17 cellular contexts compared by ENCODE assay signal in genomic region chr2:236715511-236715961, GRCh38.
DNase-seq lines count a peak whose midpoint lies in the region; ATAC-seq and TF ChIP-seq lines count a peak whose summit lies in the region.
"Had no signal": no experiment of that assay in that cellular context is flagged by ENCODE, and none has a peak within 500 bp of the region (broad histone marks: within the 10 kb centered on the region; RNA-seq: fewer than 3 reads in every experiment).

No MANE protein-coding gene starts in this region.

- H3K27me3 ChIP-seq in BLaER1 (no peaks in the 10 kb centered on the region), WERI-Rb-1 (ENCODE audit: insufficient read depth, low read depth, severe bottlenecking) (no peaks in the 10 kb centered on the region)

- intact Hi-C loops in head of caudate nucleus (cut with DNase I) = no loop called here

- H3K36me3 ChIP-seq in BLaER1 (no peaks in the 10 kb centered on the region), WERI-Rb-1 (no peaks in the 10 kb centered on the region)

- peaks cover 22% of the 10 kb centered on the region for H3K4me1 ChIP-seq in BLaER1

- no peaks in the 10 kb centered on the region for H3K27me3 Mint-ChIP-seq in WTC11 (ENCODE audit: low read depth)

- no peak for ATAC-seq in HG03460 (IDR thresholded peaks at IDR 0.05; ENCODE audit: unreplicated experiment)
- no peak for ATAC-seq in WTC11
- ATAC-seq in HG03095 (IDR thresholded peaks at IDR 0.05; ENCODE audit: unreplicated experiment) = no peak

- DNase-seq in WERI-Rb-1 (peak; percentile 75), head of caudate nucleus (peak in 25 of 42 donors; percentile 5 to 55 (median 22)), pons (ENCODE audit: low spot score) (peak; percentile 60), NCI-H345 treated with DMSO at 0.1 percent for 48 hours (lab: John Stamatoyannopoulos, UW; ENCODE audit: unreplicated experiment) (no peak), WTC11 (ENCODE audit: low spot score) (no peak)
- DNase-seq: activated naive CD4-positive, alpha-beta T cell treated with anti-CD3 and anti-CD28 coated beads for 36 hours; central memory CD4-positive, alpha-beta T cell; HCEC 1CT; naive thymus-derived CD4-positive, alpha-beta T cell; NCI-H1436; NCI-H774; Right ventricle myocardium superior; stimulated activated CD8-positive, alpha-beta memory T cell treated with anti-CD3 and anti-CD28 coated beads, Interleukin-4, amount 100 ng/mL, for 48 hours had no signal

- POLR2A ChIA-PET in WTC11 (lab: Charles Lee) = no interaction called here

- CTCF ChIA-PET in WTC11 (lab: Charles Lee) = no interaction called here

- H3K4me2 ChIP-seq in BLaER1 = peak overlapping the region; percentile 75

- H3K27ac Mint-ChIP-seq in WTC11 = no peak overlapping the region
- H3K27ac Mint-ChIP-seq: activated naive CD4-positive, alpha-beta T cell treated with anti-CD3 and anti-CD28 coated beads for 36 hours; IgD-negative memory B cell; naive thymus-derived CD4-positive, alpha-beta T cell had no signal

- H3K36me3 Mint-ChIP-seq in WTC11 = no peaks in the 10 kb centered on the region
- H3K36me3 Mint-ChIP-seq: IgD-negative memory B cell; naive thymus-derived CD4-positive, alpha-beta T cell had no signal

- no peaks in the 10 kb centered on the region for H3K4me1 Mint-ChIP-seq in WTC11
- H3K4me1 Mint-ChIP-seq: IgD-negative memory B cell; naive thymus-derived CD4-positive, alpha-beta T cell had no signal

- no peak overlapping the region for H3K9ac ChIP-seq in BLaER1

- H3K4me3 ChIP-seq in BLaER1 (no peak overlapping the region), WERI-Rb-1 (ENCODE audit: low read depth, low read length) (no peak overlapping the region)

- H3K4me3 Mint-ChIP-seq in WTC11 = no peak overlapping the region
- H3K4me3 Mint-ChIP-seq: activated naive CD4-positive, alpha-beta T cell treated with anti-CD3 and anti-CD28 coated beads for 36 hours; IgD-negative memory B cell; naive thymus-derived CD4-positive, alpha-beta T cell had no signal

- H4K20me1 ChIP-seq in BLaER1 = no peaks in the 10 kb centered on the region

- H3K27ac ChIP-seq in BLaER1 = no peak overlapping the region
- H3K27ac ChIP-seq in WERI-Rb-1 = no peak overlapping the region

- no peaks in the 10 kb centered on the region for H3K9me3 Mint-ChIP-seq in WTC11
- H3K9me3 Mint-ChIP-seq: activated naive CD4-positive, alpha-beta T cell treated with anti-CD3 and anti-CD28 coated beads for 36 hours; IgD-negative memory B cell; naive thymus-derived CD4-positive, alpha-beta T cell had no signal

- H3K9me3 ChIP-seq in BLaER1 = no peaks in the 10 kb centered on the region
- H3K9me3 ChIP-seq in WERI-Rb-1 (ENCODE audit: severe bottlenecking) = no peaks in the 10 kb centered on the region

- TF ChIP-seq CTCF in WERI-Rb-1 (IDR thresholded peaks at IDR 0.05; ENCODE audit: low read depth, low read length) (no peak), WTC11 (IDR thresholded peaks at IDR 0.05) (no peak)

TF ChIP-seq in WTC11, 78 proteins besides CTCF, POLR2A, EP300 and RAD21:
- TF ChIP-seq HMGXB4 (CRISPR knock-in tag; IDR thresholded peaks at IDR 0.05) = no peak
- no peak for TF ChIP-seq JAZF1 (CRISPR knock-in tag; IDR thresholded peaks at IDR 0.05)
- no peak for TF ChIP-seq ATF3 (CRISPR knock-in tag; conservative IDR thresholded peaks at IDR 0.05)
- no peak for TF ChIP-seq ZNF416 (CRISPR knock-in tag; IDR thresholded peaks at IDR 0.05)
- TF ChIP-seq MYBL2 (CRISPR knock-in tag; IDR thresholded peaks at IDR 0.05) = no peak
- TF ChIP-seq ATF6 (CRISPR knock-in tag; IDR thresholded peaks at IDR 0.05) = no peak
- no peak for TF ChIP-seq KAT7 (CRISPR knock-in tag; IDR thresholded peaks at IDR 0.05; ENCODE audit: borderline replicate concordance)
- TF ChIP-seq E2F4 (CRISPR knock-in tag; IDR thresholded peaks at IDR 0.05; ENCODE audit: borderline replicate concordance, low read depth) = no peak
- no peak for TF ChIP-seq CREM (CRISPR knock-in tag; IDR thresholded peaks at IDR 0.05)
- no peak for TF ChIP-seq ATF1 (CRISPR knock-in tag; IDR thresholded peaks at IDR 0.05)

Comparison
In these comparisons a context has a peak if more than half of its experiments do, and no peak if none do; other contexts are left out.
1. DNase-seq: peak in WERI-Rb-1 (single experiment), head of caudate nucleus (25 of 42) and pons (single experiment); none in NCI-H345 treated with DMSO at 0.1 percent for 48 hours (single experiment) and WTC11 (single experiment).